ENCODE assay signal across 17 cellular contexts in genomic region chr15:76431936-76432335, GRCh38.
DNase-seq lines count a peak whose midpoint lies in the region; ATAC-seq and TF ChIP-seq lines count a peak whose summit lies in the region.
"Had no signal": no experiment of that assay in that cellular context is flagged by ENCODE, and none has a peak within 500 bp of the region (broad histone marks: within the 10 kb centered on the region; RNA-seq: fewer than 3 reads in every experiment).

No MANE protein-coding gene starts in this region.

- TF ChIP-seq EP300 in Ishikawa (IDR thresholded peaks at IDR 0.05; ENCODE audit: borderline replicate concordance) (no peak), neural cell (conservative IDR thresholded peaks at IDR 0.05; ENCODE audit: poor library complexity, severe bottlenecking) (no peak)

- H2AFZ ChIP-seq in neural cell (ENCODE audit: low read depth, low read length): no peak overlapping the region

- H3K27ac ChIP-seq in neural cell (ENCODE audit: low read length): peak overlapping the region; percentile 26
- H3K27ac ChIP-seq: thoracic aorta had no signal

- H3K27me3 ChIP-seq in neural cell (ENCODE audit: insufficient read depth, low read depth, low read length): no peaks in the 10 kb centered on the region

- peaks cover under 1% of the 10 kb centered on the region for H3K9me3 ChIP-seq in neural cell (ENCODE audit: low read length)
- H3K9me3 ChIP-seq: thoracic aorta had no signal

- DNase-seq in AG10803 (ENCODE audit: low read depth) (peak; percentile 16), foreskin fibroblast (peak; percentile 7 to 27), NCI-H2171 treated with DMSO at 0.1 percent for 48 hours (lab: John Stamatoyannopoulos, UW) (no peak), NCI-H128 (lab: John Stamatoyannopoulos, UW; ENCODE audit: unreplicated experiment) (no peak)
- DNase-seq: activated CD4-positive, alpha-beta memory T cell treated with anti-CD3 and anti-CD28 coated beads, Interleukin-2, amount 10 ng/mL, durations not matched to agents 7 days and 5 days; activated naive CD8-positive, alpha-beta T cell treated with anti-CD3 and anti-CD28 coated beads for 36 hours; activated T-cell treated with anti-CD3 and anti-CD28 coated beads, Interleukin-2, amount 50 U/mL, for 4 hours; central memory CD4-positive, alpha-beta T cell; NCI-H2029; NCI-H69; stimulated activated CD4-positive, alpha-beta T cell treated with anti-CD3 and anti-CD28 coated beads, Interleukin-4, amount 100 ng/mL, for 24 hours; stimulated activated CD8-positive, alpha-beta memory T cell treated with anti-CD3 and anti-CD28 coated beads, Interleukin-4, amount 100 ng/mL, for 48 hours had no signal

- no peaks in the 10 kb centered on the region for H4K20me1 ChIP-seq in neural cell (ENCODE audit: insufficient read depth)

- TF ChIP-seq CTCF in AG10803 (conservative IDR thresholded peaks at IDR 0.05; ENCODE audit: low read length) (no peak), foreskin fibroblast (IDR thresholded peaks at IDR 0.05; ENCODE audit: low read depth, low read length) (no peak), neural cell (IDR thresholded peaks at IDR 0.05; ENCODE audit: poor library complexity, severe bottlenecking) (no peak)

- no peaks in the 10 kb centered on the region for H3K79me2 ChIP-seq in neural cell (replicated peaks; ENCODE audit: insufficient read depth, low read length)

- H3K36me3 ChIP-seq in neural cell (ENCODE audit: insufficient read depth, low read length): no peaks in the 10 kb centered on the region

- H3K4me3 ChIP-seq in AG10803 (ENCODE audit: low read length) (no peak overlapping the region), foreskin fibroblast (ENCODE audit: low read depth in 1 of 2, low read length in 2 of 2) (no peak overlapping the region), neural cell (ENCODE audit: low read length) (no peak overlapping the region)
- H3K4me3 ChIP-seq: thoracic aorta had no signal

- H3F3A ChIP-seq in neural cell (ENCODE audit: insufficient read depth, low read length, poor library complexity, severe bottlenecking): no peaks in the 10 kb centered on the region

- ATAC-seq in HG02840 (IDR thresholded peaks at IDR 0.05; ENCODE audit: low FRiP score, unreplicated experiment) (no peak), GM18519 (IDR thresholded peaks at IDR 0.05; ENCODE audit: low FRiP score, unreplicated experiment) (no peak)
- ATAC-seq: activated T-cell treated with anti-CD3 and anti-CD28 coated beads, Interleukin-2, amount 50 U/mL, for 4 hours had no signal

- no peaks in the 10 kb centered on the region for H3K9me2 ChIP-seq in neural cell (ENCODE audit: insufficient read depth, low read length)

- H3K4me2 ChIP-seq in neural cell (ENCODE audit: low read length): no peak overlapping the region

- no peak overlapping the region for H3K9ac ChIP-seq in neural cell (ENCODE audit: low read length)

- TF ChIP-seq RAD21 in Ishikawa (IDR thresholded peaks at IDR 0.05; ENCODE audit: low read depth) (no peak), neural cell (conservative IDR thresholded peaks at IDR 0.05) (no peak)

TF ChIP-seq in Ishikawa, 13 proteins besides CTCF, POLR2A, EP300 and RAD21:
- TF ChIP-seq, protein P1, sequence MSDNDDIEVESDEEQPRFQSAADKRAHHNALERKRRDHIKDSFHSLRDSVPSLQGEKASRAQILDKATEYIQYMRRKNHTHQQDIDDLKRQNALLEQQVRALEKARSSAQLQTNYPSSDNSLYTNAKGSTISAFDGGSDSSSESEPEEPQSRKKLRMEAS (IDR thresholded peaks at IDR 0.05): peak; percentile 55
- TF ChIP-seq CEBPB (IDR thresholded peaks at IDR 0.05): no peak

TF ChIP-seq in neural cell, 6 proteins besides CTCF, POLR2A, EP300 and RAD21:
- no peak for TF ChIP-seq MXI1 (conservative IDR thresholded peaks at IDR 0.05; ENCODE audit: poor library complexity, severe bottlenecking)

Comparison
In these comparisons a context has a peak if more than half of its experiments do, and no peak if none do; other contexts are left out.
1. DNase-seq: peak in AG10803 (single experiment) and foreskin fibroblast (2 of 2); none in NCI-H2171 treated with DMSO at 0.1 percent for 48 hours (single experiment) and NCI-H128 (single experiment).